Comparison of ENCODE assay signal across 8 cellular contexts in the genomic region with DNA sequence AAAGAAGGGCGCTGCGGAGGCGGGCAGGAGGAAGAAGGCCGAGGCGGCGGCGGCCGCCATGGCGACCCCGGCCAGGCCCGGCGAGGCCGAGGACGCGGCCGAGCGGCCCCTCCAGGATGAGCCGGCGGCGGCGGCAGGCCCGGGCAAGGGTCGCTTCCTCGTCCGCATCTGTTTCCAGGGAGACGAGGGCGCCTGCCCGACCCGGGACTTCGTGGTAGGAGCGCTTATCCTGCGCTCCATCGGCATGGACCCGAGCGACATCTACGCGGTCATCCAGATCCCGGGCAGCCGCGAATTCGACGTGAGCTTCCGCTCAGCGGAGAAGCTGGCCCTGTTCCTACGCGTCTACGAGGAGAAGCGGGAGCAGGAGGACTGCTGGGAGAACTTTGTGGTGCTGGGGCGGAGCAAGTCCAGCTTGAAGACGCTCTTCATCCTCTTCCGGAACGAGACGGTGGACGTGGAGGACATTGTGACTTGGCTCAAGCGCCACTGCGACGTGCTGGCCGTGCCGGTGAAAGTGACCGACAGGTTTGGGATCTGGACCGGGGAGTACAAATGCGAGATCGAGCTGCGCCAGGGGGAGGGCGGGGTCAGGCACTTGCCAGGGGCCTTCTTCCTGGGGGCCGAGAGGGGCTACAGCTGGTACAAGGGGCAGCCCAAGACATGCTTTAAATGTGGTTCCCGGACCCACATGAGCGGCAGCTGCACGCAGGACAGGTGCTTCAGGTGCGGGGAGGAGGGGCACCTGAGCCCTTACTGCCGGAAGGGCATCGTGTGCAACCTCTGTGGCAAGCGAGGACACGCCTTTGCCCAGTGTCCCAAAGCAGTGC. TPM values are rescaled to one million over a fixed set of nuclear protein-coding genes. Genes with fewer than 3 reads are reported as not detected.
A peak's percentile ranks its signal among the peaks of the same experiment; 100 is the strongest.
DNase-seq lines count a peak whose midpoint lies in the region; ATAC-seq, FAIRE-seq and TF ChIP-seq lines count a peak whose summit lies in the region.

No MANE protein-coding gene starts in this region.

- no peaks in the 10 kb centered on the region for H3K27me3 ChIP-seq in breast epithelium
- H3K27me3 ChIP-seq in skeletal muscle tissue (ENCODE audit: control insufficient read depth in 3 of 3, insufficient read depth in 3 of 3, low read length in 3 of 3), result no peaks in the 10 kb centered on the region

- H3K9me3 ChIP-seq in breast epithelium, result no peaks in the 10 kb centered on the region
- no peaks in the 10 kb centered on the region for H3K9me3 ChIP-seq in skeletal muscle tissue (ENCODE audit: control insufficient read depth in 3 of 3, low read length in 3 of 3)

- H3K4me3 ChIP-seq in breast epithelium, result peak overlapping the region; percentile 68 to 92 (median 89)
- peak overlapping the region; percentile 96 to 98 (median 97) for H3K4me3 ChIP-seq in skeletal muscle tissue (ENCODE audit: low read length in 3 of 3)

- peak overlapping the region; percentile 87 to 96 (median 91) for H3K9ac ChIP-seq in skeletal muscle tissue (ENCODE audit: low read depth in 1 of 3, low read length in 3 of 3)

- no peak for TF ChIP-seq CTCF in breast epithelium (IDR thresholded peaks at IDR 0.05)

- ATAC-seq in HG02588 (IDR thresholded peaks at IDR 0.05; ENCODE audit: unreplicated experiment), result peak; percentile 26

- TF ChIP-seq POLR2A in GM12892 (IDR thresholded peaks at IDR 0.05; ENCODE audit: low read depth, low read length) (peak; percentile 61), breast epithelium (IDR thresholded peaks at IDR 0.05) (no peak)

- H3K27ac ChIP-seq in breast epithelium, result peak overlapping the region; percentile 98 to 99
- H3K27ac ChIP-seq in skeletal muscle tissue (ENCODE audit: low read depth, low read length), result peak overlapping the region; percentile 90

- FAIRE-seq in GM12892 (lab: Jason Lieb, UNC), result peak; percentile 89

- H3K36me3 ChIP-seq in breast epithelium (no peaks in the 10 kb centered on the region), skeletal muscle tissue (ENCODE audit: control insufficient read depth in 3 of 3, insufficient read depth in 3 of 3, low read length in 3 of 3) (no peaks in the 10 kb centered on the region)

- H3K4me1 ChIP-seq in breast epithelium, result peaks cover 4 to 25% of the 10 kb centered on the region in 2 donors
- H3K4me1 ChIP-seq in skeletal muscle tissue (ENCODE audit: control insufficient read depth in 3 of 3, insufficient read depth in 3 of 3, low read length in 3 of 3), result peaks cover 14 to 36% (median 33%) of the 10 kb centered on the region in 3 donors

- DNase-seq in GM12892 (ENCODE audit: insufficient read length) (no peak), NCI-H1092 (lab: John Stamatoyannopoulos, UW) (peak; percentile 12), T-helper 9 cell (peak; percentile 16), breast epithelium (ENCODE audit: low spot score in 2 of 2) (peak; percentile 50 to 61), iPS-NIHi7 (ENCODE audit: extremely low spot score) (peak; percentile 22), amniotic stem cell (lab: John Stamatoyannopoulos, UW) (no peak)

- intact Hi-C loops in breast epithelium (cut with DNase I; ENCODE audit: low total_unique reads), result no loop called here

RNA-seq across cellular contexts. Expression of a gene that starts 0.8 kb away (rescaled TPM):
- 14.4 TPM for polyA plus RNA-seq in GM12892 (2012; ENCODE audit: missing spikeins)
- total RNA-seq in breast epithelium (10 to 100 TPM; 10.1 to 14.0 (median 11.5) TPM), skeletal muscle tissue (39.1 TPM)

RNA-seq across cellular contexts. Expression of a gene that starts 7.6 kb away (rescaled TPM):
- polyA plus RNA-seq in GM12892 (2012; ENCODE audit: missing spikeins), result 8.5 TPM
- total RNA-seq in breast epithelium, result 1 to 10 TPM; 2.6 to 9.2 (median 6.1) TPM
- 1.0 TPM for total RNA-seq in skeletal muscle tissue

RNA-seq across cellular contexts. Expression of a gene that starts 27.2 kb away (rescaled TPM):
- polyA plus RNA-seq in GM12892 (2012; ENCODE audit: missing spikeins), result 2.1 TPM
- 1 to 10 TPM; 1.1 to 3.7 (median 3.3) TPM for total RNA-seq in breast epithelium
- 3.7 TPM for total RNA-seq in skeletal muscle tissue

RNA-seq across cellular contexts. Expression of a gene that starts 40.6 kb away (rescaled TPM):
- not detected for polyA plus RNA-seq in GM12892 (2012; ENCODE audit: missing spikeins)
- total RNA-seq in breast epithelium (under 1 TPM; 0.29 to 0.96 (median 0.33) TPM), skeletal muscle tissue (not detected)

RNA-seq across cellular contexts. Expression of a gene that starts 48.8 kb away (rescaled TPM):
- polyA plus RNA-seq in GM12892 (2012; ENCODE audit: missing spikeins), result 7.4 TPM
- 10 to 100 TPM in 2 of 3 donors, 1 to 10 TPM in 1; 9.4 to 22.3 (median 21.8) TPM for total RNA-seq in breast epithelium
- 14.6 TPM for total RNA-seq in skeletal muscle tissue

Comparison
In these comparisons a context has a peak if more than half of its experiments do, and no peak if none do; other contexts are left out.
1. DNase-seq: peak in NCI-H1092 (single experiment), T-helper 9 cell (single experiment), breast epithelium (2 of 2) and iPS-NIHi7 (single experiment); none in GM12892 (single experiment) and amniotic stem cell (single experiment).